ENCODE assay signal across 16 cellular contexts in the genomic region with DNA sequence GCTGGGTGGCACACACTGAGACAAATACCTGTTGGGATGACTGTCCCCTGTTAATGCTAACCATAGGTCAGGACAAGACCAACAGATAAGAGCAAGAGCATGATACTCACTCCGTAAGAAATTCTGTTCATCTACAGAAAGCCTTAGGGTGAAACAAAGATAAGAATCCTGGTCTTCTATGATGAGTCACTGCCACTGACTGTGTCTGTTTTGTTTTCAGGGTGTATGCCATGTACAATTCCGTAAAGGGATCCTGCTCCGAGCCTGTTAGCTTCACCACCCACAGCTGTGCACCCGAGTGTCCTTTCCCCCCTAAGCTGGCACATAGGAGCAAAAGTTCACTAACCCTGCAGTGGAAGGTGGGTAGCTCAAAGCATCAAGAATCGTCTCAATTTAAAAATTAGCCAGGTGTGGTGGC.
DNase-seq lines count a peak whose midpoint lies in the region; ATAC-seq, FAIRE-seq and TF ChIP-seq lines count a peak whose summit lies in the region.
"Had no signal": no experiment of that assay in that cellular context is flagged by ENCODE, and none has a peak within 500 bp of the region (broad histone marks: within the 10 kb centered on the region; RNA-seq: fewer than 3 reads in every experiment).

No MANE protein-coding gene starts in this region.

- no peak overlapping the region for H2AK5ac ChIP-seq in neuronal stem cell (ENCODE audit: low read depth, low read length)

- H3K18ac ChIP-seq in neuronal stem cell (ENCODE audit: low read length) = no peak overlapping the region

- H3K9ac ChIP-seq in keratinocyte (ENCODE audit: control insufficient read depth, extremely low read depth, insufficient read depth, low read length) (no peak overlapping the region), neuronal stem cell (ENCODE audit: low read depth, low read length, poor library complexity) (no peak overlapping the region)

- H2BK5ac ChIP-seq in neuronal stem cell (ENCODE audit: low read length) = no peak overlapping the region

- H3K36me3 Mint-ChIP-seq in MCF 10A (ENCODE audit: insufficient read depth, unreplicated experiment) (peaks cover 75% of the 10 kb centered on the region), type B pancreatic cell (peaks cover 45% of the 10 kb centered on the region), glutamatergic neuron (ENCODE audit: unreplicated experiment) (no peaks in the 10 kb centered on the region)

- no peak overlapping the region for H2AFZ ChIP-seq in keratinocyte (ENCODE audit: control insufficient read depth, low read length)
- no peak overlapping the region for H2AFZ ChIP-seq in neuronal stem cell (ENCODE audit: low read length)

- no peaks in the 10 kb centered on the region for H3K9me3 ChIP-seq in cardiac muscle cell (ENCODE audit: low read depth)
- H3K9me3 ChIP-seq in keratinocyte (ENCODE audit: control insufficient read depth, low read depth, low read length) = no peaks in the 10 kb centered on the region
- peaks cover 0 to 2% of the 10 kb centered on the region in 2 donors for H3K9me3 ChIP-seq in neuronal stem cell (replicated peaks in 1 of 2; ENCODE audit: control insufficient read depth in 2 of 2, insufficient read depth in 1 of 2, low read depth in 1 of 2, low read length in 2 of 2)

- H3K4ac ChIP-seq in neuronal stem cell (ENCODE audit: low read length) = no peak overlapping the region

- H2BK120ac ChIP-seq in neuronal stem cell (ENCODE audit: low read depth, low read length) = no peak overlapping the region

- H3K4me3 ChIP-seq in cardiac muscle cell (no peak overlapping the region), keratinocyte (ENCODE audit: control insufficient read depth in 2 of 3, extremely low read depth in 1 of 3, insufficient read depth in 2 of 3, low read depth in 1 of 3, low read length in 3 of 3) (no peak overlapping the region), neuronal stem cell (ENCODE audit: low read length in 2 of 2) (no peak overlapping the region)

- no CpG with 5 or more reads among the region's 5 CpGs for WGBS in neuronal stem cell (ENCODE audit: extremely low coverage in 2 of 2, insufficient read length in 2 of 2, insufficient replicate concordance in 1 of 2), 2 donors

- no peak overlapping the region for H3K14ac ChIP-seq in neuronal stem cell (ENCODE audit: low read length)

- H3K27me3 ChIP-seq in cardiac muscle cell (no peaks in the 10 kb centered on the region), keratinocyte (ENCODE audit: control insufficient read depth, extremely low read depth, insufficient read depth, low read length) (no peaks in the 10 kb centered on the region), neuronal stem cell (ENCODE audit: control insufficient read depth in 3 of 3, insufficient read depth in 3 of 3, low read depth in 1 of 3, low read length in 3 of 3) (no peaks in the 10 kb centered on the region)

- H3K4me1 ChIP-seq in cardiac muscle cell (ENCODE audit: low read depth) (peaks cover 31% of the 10 kb centered on the region), keratinocyte (ENCODE audit: control insufficient read depth, extremely low read depth, insufficient read depth, low read length) (peaks cover 25% of the 10 kb centered on the region), neuronal stem cell (ENCODE audit: control insufficient read depth in 2 of 2, insufficient read depth in 1 of 2, low read depth in 1 of 2, low read length in 2 of 2) (peaks cover 0 to 6% of the 10 kb centered on the region in 2 donors)

- H3K27ac Mint-ChIP-seq in MCF 10A (ENCODE audit: low read depth, unreplicated experiment) = peak overlapping the region; percentile 68
- H3K27ac Mint-ChIP-seq in type B pancreatic cell = peak overlapping the region; percentile 49
- no peak overlapping the region for H3K27ac Mint-ChIP-seq in glutamatergic neuron (ENCODE audit: unreplicated experiment)
- H3K27ac Mint-ChIP-seq: activated naive CD8-positive, alpha-beta T cell treated with anti-CD3 and anti-CD28 coated beads, Interleukin-2, amount 50 U/mL, for 24 hours; CD8-positive, alpha-beta T cell; nephron had no signal

- H2BK12ac ChIP-seq in neuronal stem cell (ENCODE audit: low read length) = no peak overlapping the region

- peak; percentile 81 for FAIRE-seq in keratinocyte (lab: Jason Lieb, UNC)

- POLR2A ChIA-PET in MCF 10A (lab: Yijun Ruan, JAX) = interaction anchor here (0.7 to 2.0 kb wide), 10 partner anchors 8 to 501 kb away, joined by 3 to 12 read pairs (median 3); no protein-coding TSS in a partner anchor

- H3K9me3 Mint-ChIP-seq in MCF 10A (ENCODE audit: unreplicated experiment) (peaks cover 7% of the 10 kb centered on the region), type B pancreatic cell (no peaks in the 10 kb centered on the region), glutamatergic neuron (ENCODE audit: unreplicated experiment) (no peaks in the 10 kb centered on the region)
- H3K9me3 Mint-ChIP-seq: activated naive CD8-positive, alpha-beta T cell treated with anti-CD3 and anti-CD28 coated beads, Interleukin-2, amount 50 U/mL, for 24 hours; CD8-positive, alpha-beta T cell; nephron had no signal

- no TSS peak for BruUV-seq in MCF 10A (replicated peaks; lab: Mats Ljungman, UMichigan)

- ATAC-seq in Right ventricle myocardium inferior = no peak
- ATAC-seq: activated naive CD8-positive, alpha-beta T cell treated with anti-CD3 and anti-CD28 coated beads, Interleukin-2, amount 50 U/mL, for 24 hours; CD8-positive, alpha-beta T cell had no signal

- H4K20me1 ChIP-seq in keratinocyte (ENCODE audit: control insufficient read depth, extremely low read depth, insufficient read depth, low read length) = no peaks in the 10 kb centered on the region

- dilution Hi-C loops in keratinocyte (cut with MboI; ENCODE audit: extremely low pct_ligation_motif_present, low sequenced_read_pairs) = no loop called here

- peaks cover 32% of the 10 kb centered on the region for H3K4me1 Mint-ChIP-seq in MCF 10A (ENCODE audit: insufficient read depth, unreplicated experiment)
- no peaks in the 10 kb centered on the region for H3K4me1 Mint-ChIP-seq in type B pancreatic cell (ENCODE audit: unreplicated experiment)
- no peaks in the 10 kb centered on the region for H3K4me1 Mint-ChIP-seq in glutamatergic neuron (ENCODE audit: low read depth, unreplicated experiment)
- H3K4me1 Mint-ChIP-seq: activated naive CD8-positive, alpha-beta T cell treated with anti-CD3 and anti-CD28 coated beads, Interleukin-2, amount 50 U/mL, for 24 hours had no signal

- no peaks in the 10 kb centered on the region for H3K79me2 ChIP-seq in keratinocyte (ENCODE audit: control insufficient read depth, insufficient read depth, low read length)

- intact Hi-C loops in cardiac septum (cut with DNase I) = no loop called here
- intact Hi-C loops in MCF 10A (cut with micrococcal nuclease) = loop anchor here (10.0 kb wide), 1 partner anchor 182 kb away; no protein-coding TSS in a partner anchor
- intact Hi-C loops in Right ventricle myocardium inferior (cut with DNase I) = no loop called here

- H3K9me1 ChIP-seq in keratinocyte (ENCODE audit: control insufficient read depth, extremely low read depth, insufficient read depth, low read length) = no peaks in the 10 kb centered on the region

- TF ChIP-seq CTCF in cardiac muscle cell (IDR thresholded peaks at IDR 0.05; ENCODE audit: low read depth, low read length) (no peak), MCF 10A (IDR thresholded peaks at IDR 0.05; ENCODE audit: unreplicated experiment) (no peak), keratinocyte (optimal IDR thresholded peaks at IDR 0.05 in 1 of 3, IDR thresholded peaks at IDR 0.05 in 1 of 3, conservative IDR thresholded peaks at IDR 0.05 in 1 of 3; ENCODE audit: extremely low read depth in 1 of 3, insufficient read depth in 2 of 3, low read length in 3 of 3) (no peak), type B pancreatic cell (conservative IDR thresholded peaks at IDR 0.05) (no peak), glutamatergic neuron (IDR thresholded peaks at IDR 0.05; ENCODE audit: partially characterized antibody, unreplicated experiment) (no peak)

- H4K91ac ChIP-seq in neuronal stem cell (ENCODE audit: low read depth, low read length, poor library complexity) = no peak overlapping the region

- H3K4me3 Mint-ChIP-seq in MCF 10A (ENCODE audit: unreplicated experiment) = peak overlapping the region; percentile 17
- H3K4me3 Mint-ChIP-seq in type B pancreatic cell = no peak overlapping the region
- H3K4me3 Mint-ChIP-seq in glutamatergic neuron (ENCODE audit: unreplicated experiment) = no peak overlapping the region
- H3K4me3 Mint-ChIP-seq: activated naive CD8-positive, alpha-beta T cell treated with anti-CD3 and anti-CD28 coated beads, Interleukin-2, amount 50 U/mL, for 24 hours; CD8-positive, alpha-beta T cell; nephron had no signal

- no peak overlapping the region for H4K8ac ChIP-seq in neuronal stem cell (ENCODE audit: low read depth, low read length)

- peak in 1 of 2 donors; percentile 49 for DNase-seq in cardiac muscle cell (ENCODE audit: low read depth in 1 of 2, low spot score in 1 of 2)
- DNase-seq in cardiac septum (ENCODE audit: low spot score) = no peak
- peak; percentile 42 for DNase-seq in MCF 10A (ENCODE audit: unreplicated experiment)
- DNase-seq in keratinocyte (ENCODE audit: low read depth, low spot score) = peak; percentile 17
- DNase-seq in type B pancreatic cell (ENCODE audit: extremely low spot score, unreplicated experiment) = no peak
- DNase-seq in neuronal stem cell (ENCODE audit: low spot score) = no peak
- no peak for DNase-seq in Right ventricle myocardium inferior (ENCODE audit: missing footprints)
- no peak for DNase-seq in glutamatergic neuron
- DNase-seq: activated CD4-positive, alpha-beta T cell treated with anti-CD3 and anti-CD28 coated beads for 1 hour; activated naive CD8-positive, alpha-beta T cell treated with anti-CD3 and anti-CD28 coated beads, Interleukin-2, amount 50 U/mL, for 24 hours; activated T-cell treated with anti-CD3 and anti-CD28 coated beads, Interleukin-2, amount 50 U/mL, for 1 hour; CD8-positive, alpha-beta T cell; NCI-H1436 treated with DMSO at 0.1 percent for 48 hours; NCI-H524 treated with DMSO at 0.1 percent for 48 hours had no signal

- no peak overlapping the region for H2BK15ac ChIP-seq in neuronal stem cell (ENCODE audit: low read length)

- H3K79me1 ChIP-seq in neuronal stem cell (ENCODE audit: low read depth, low read length) = no peaks in the 10 kb centered on the region

- peak overlapping the region; percentile 34 for H3K4me2 ChIP-seq in keratinocyte (ENCODE audit: control insufficient read depth, extremely low read depth, insufficient read depth, low read depth, low read length)
- no peak overlapping the region for H3K4me2 ChIP-seq in neuronal stem cell (ENCODE audit: insufficient read depth, low read length, poor library complexity, severe bottlenecking)

- H3K36me3 ChIP-seq in cardiac muscle cell = peaks cover 28% of the 10 kb centered on the region
- H3K36me3 ChIP-seq in keratinocyte (ENCODE audit: control insufficient read depth in 2 of 2, extremely low read depth in 1 of 2, insufficient read depth in 2 of 2, low read length in 2 of 2) = peaks cover 8 to 28% of the 10 kb centered on the region in 2 experiments
- H3K36me3 ChIP-seq in neuronal stem cell (replicated peaks in 1 of 2; ENCODE audit: control insufficient read depth in 2 of 2, insufficient read depth in 2 of 2, low read length in 2 of 2) = peaks cover 10 to 93% of the 10 kb centered on the region in 2 donors

- H3K23ac ChIP-seq in neuronal stem cell (ENCODE audit: low read depth, low read length, poor library complexity) = no peak overlapping the region

- no peaks in the 10 kb centered on the region for H3K27me3 Mint-ChIP-seq in MCF 10A (ENCODE audit: insufficient read depth, unreplicated experiment)
- no peaks in the 10 kb centered on the region for H3K27me3 Mint-ChIP-seq in type B pancreatic cell
- H3K27me3 Mint-ChIP-seq in glutamatergic neuron (ENCODE audit: unreplicated experiment) = no peaks in the 10 kb centered on the region
- H3K27me3 Mint-ChIP-seq: activated naive CD8-positive, alpha-beta T cell treated with anti-CD3 and anti-CD28 coated beads, Interleukin-2, amount 50 U/mL, for 24 hours had no signal

- H3K27ac ChIP-seq in cardiac muscle cell (peak overlapping the region; percentile 54), keratinocyte (ENCODE audit: control insufficient read depth, insufficient read depth, low read length) (peak overlapping the region; percentile 56), neuronal stem cell (replicated peaks; ENCODE audit: low read length) (no peak overlapping the region)
- H3K27ac ChIP-seq: 22Rv1 had no signal

- CTCF ChIA-PET in MCF 10A (lab: Yijun Ruan, JAX) = interaction anchor here (0.6 to 2.1 kb wide), 9 partner anchors 11 to 478 kb away, joined by 3 to 19 read pairs (median 4); no protein-coding TSS in a partner anchor

Comparison
In these comparisons a context has a peak if more than half of its experiments do, and no peak if none do; other contexts are left out.
1. DNase-seq: peak in MCF 10A (single experiment) and keratinocyte (single experiment); none in cardiac septum (single experiment), type B pancreatic cell (single experiment), neuronal stem cell (single experiment), Right ventricle myocardium inferior (single experiment) and glutamatergic neuron (single experiment).